13 cellular contexts compared by ENCODE assay signal in the genomic region with DNA sequence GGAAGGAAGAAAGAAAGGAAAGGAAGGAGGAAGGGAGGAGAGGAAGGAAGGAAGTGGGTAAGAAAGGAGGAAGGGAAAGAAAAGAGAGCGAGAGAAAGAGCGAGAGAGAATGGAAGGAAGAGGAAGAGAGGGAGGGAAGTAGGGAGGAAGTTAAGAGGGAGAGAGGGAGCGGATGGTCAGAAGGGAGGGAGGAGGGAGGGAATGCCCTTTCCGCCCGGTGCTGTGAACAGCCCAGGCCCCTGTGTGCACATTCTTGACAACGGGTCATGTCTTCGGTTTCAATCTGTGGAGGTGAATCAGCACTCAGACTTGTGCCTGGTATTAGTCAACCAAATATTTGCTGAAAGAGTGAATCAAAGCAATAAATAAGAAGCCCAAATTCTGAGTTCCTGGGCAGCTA. TPM values are rescaled to one million over a fixed set of nuclear protein-coding genes. Genes with fewer than 3 reads are reported as not detected.
DNase-seq lines count a peak whose midpoint lies in the region; ATAC-seq and TF ChIP-seq lines count a peak whose summit lies in the region.
"Had no signal": no experiment of that assay in that cellular context is flagged by ENCODE, and none has a peak within 500 bp of the region (broad histone marks: within the 10 kb centered on the region; RNA-seq: fewer than 3 reads in every experiment).

No MANE protein-coding gene starts in this region.

- no peaks in the 10 kb centered on the region for H3K4me1 Mint-ChIP-seq in immature natural killer cell

- TF ChIP-seq EP300 in gastroesophageal sphincter (IDR thresholded peaks at IDR 0.05): no peak

- H3K36me3 ChIP-seq in gastroesophageal sphincter: no peaks in the 10 kb centered on the region
- no peaks in the 10 kb centered on the region for H3K36me3 ChIP-seq in thoracic aorta

- H3K9me3 ChIP-seq in gastroesophageal sphincter: no peaks in the 10 kb centered on the region
- H3K9me3 ChIP-seq in thoracic aorta: no peaks in the 10 kb centered on the region
- H3K9me3 ChIP-seq: body of pancreas had no signal

- peaks cover 0 to 6% (median 3%) of the 10 kb centered on the region in 3 donors for H3K27me3 Mint-ChIP-seq in immature natural killer cell (ENCODE audit: low read depth in 3 of 3)
- H3K27me3 Mint-ChIP-seq: stimulated activated naive CD8-positive, alpha-beta T cell treated with anti-CD3 and anti-CD28 coated beads, Interleukin-15, Interleukin-2, amounts not matched to agents 100 ng/mL and 50 ng/mL, for 24 hours had no signal

- TF ChIP-seq POLR2A in gastroesophageal sphincter (IDR thresholded peaks at IDR 0.05): no peak

- no peak overlapping the region for H3K27ac Mint-ChIP-seq in immature natural killer cell
- H3K27ac Mint-ChIP-seq: stimulated activated naive CD8-positive, alpha-beta T cell treated with anti-CD3 and anti-CD28 coated beads, Interleukin-15, Interleukin-2, amounts not matched to agents 100 ng/mL and 50 ng/mL, for 24 hours had no signal

- peaks cover 0 to 99% (median 6%) of the 10 kb centered on the region in 3 donors for H3K4me1 ChIP-seq in gastroesophageal sphincter
- peaks cover 15 to 54% of the 10 kb centered on the region in 2 donors for H3K4me1 ChIP-seq in thoracic aorta (ENCODE audit: control insufficient read depth in 1 of 2, low read depth in 2 of 2)
- H3K4me1 ChIP-seq: body of pancreas had no signal

- no peaks in the 10 kb centered on the region for H3K27me3 ChIP-seq in gastroesophageal sphincter
- no peaks in the 10 kb centered on the region for H3K27me3 ChIP-seq in thoracic aorta (replicated peaks; ENCODE audit: insufficient read depth)
- H3K27me3 ChIP-seq: body of pancreas had no signal

- H3K27ac ChIP-seq in gastroesophageal sphincter (peak overlapping the region; percentile 68 to 92 (median 89)), thoracic aorta (peak overlapping the region; percentile 78 to 85)
- H3K27ac ChIP-seq: body of pancreas had no signal

- DNase-seq in HCEC 1CT: peak; percentile 99
- peak; percentile 59 for DNase-seq in SW480 (ENCODE audit: low spot score)
- peak; percentile 16 for DNase-seq in thoracic aorta (ENCODE audit: low spot score)
- no peak for DNase-seq in immature natural killer cell
- DNase-seq in ecto neural progenitor cell (ENCODE audit: low spot score): no peak
- no peak for DNase-seq in NCI-H1436 (lab: John Stamatoyannopoulos, UW)
- DNase-seq: activated CD4-positive, CD25-positive, alpha-beta regulatory T cell treated with anti-CD3 and anti-CD28 coated beads, Interleukin-2, amount 50 U/mL, for 72 hours; body of pancreas; NCI-H446 treated with DMSO at 0.1 percent for 48 hours; small intestine had no signal

- H3K36me3 Mint-ChIP-seq in immature natural killer cell: no peaks in the 10 kb centered on the region

- H3K4me3 Mint-ChIP-seq in immature natural killer cell: no peak overlapping the region
- H3K4me3 Mint-ChIP-seq: stimulated activated naive CD8-positive, alpha-beta T cell treated with anti-CD3 and anti-CD28 coated beads, Interleukin-15, Interleukin-2, amounts not matched to agents 100 ng/mL and 50 ng/mL, for 24 hours had no signal

- H3K4me3 ChIP-seq in gastroesophageal sphincter (no peak overlapping the region), thoracic aorta (no peak overlapping the region)
- H3K4me3 ChIP-seq: body of pancreas, GM12878 had no signal

- peaks cover 0 to 2% (median 0%) of the 10 kb centered on the region in 6 donors for H3K9me3 Mint-ChIP-seq in immature natural killer cell
- H3K9me3 Mint-ChIP-seq: stimulated activated naive CD8-positive, alpha-beta T cell treated with anti-CD3 and anti-CD28 coated beads, Interleukin-15, Interleukin-2, amounts not matched to agents 100 ng/mL and 50 ng/mL, for 24 hours had no signal

- no peak for TF ChIP-seq CTCF in gastroesophageal sphincter (IDR thresholded peaks at IDR 0.05)
- no peak for TF ChIP-seq CTCF in thoracic aorta (IDR thresholded peaks at IDR 0.05)

- ATAC-seq in gastroesophageal sphincter (peak; percentile 89), thoracic aorta (ENCODE audit: insufficient number of reproducible peaks, low FRiP score, low read depth) (peak; percentile 78)
- ATAC-seq: body of pancreas, GM12878 had no signal

- WGBS in gastroesophageal sphincter (ENCODE audit: low coverage in 1 of 2), 2 donors: 24 to 35% methylated on average over 7 of the region's 7 CpGs

RNA-seq across cellular contexts. Expression of a gene that starts 39.2 kb away (rescaled TPM):
- total RNA-seq in gastroesophageal sphincter: 100 to 1,000 TPM; 561 to 930 (median 763) TPM
- total RNA-seq in thoracic aorta: 100 to 1,000 TPM; 360 to 420 TPM
- polyA plus RNA-seq in immature natural killer cell: under 1 TPM in 2 of 3 donors, not detected in 1; 0.11 to 0.24 TPM

Comparison
In these comparisons a context has a peak if more than half of its experiments do, and no peak if none do; other contexts are left out.
1. DNase-seq: peak in HCEC 1CT (single experiment), SW480 (single experiment) and thoracic aorta (single experiment); none in immature natural killer cell (0 of 3), ecto neural progenitor cell (single experiment) and NCI-H1436 (single experiment).